Comparison of ENCODE assay signal across 13 cellular contexts in genomic region chr5:175214152-175214551, GRCh38.
DNase-seq lines count a peak whose midpoint lies in the region; ATAC-seq, FAIRE-seq and TF ChIP-seq lines count a peak whose summit lies in the region.
"Had no signal": no experiment of that assay in that cellular context is flagged by ENCODE, and none has a peak within 500 bp of the region (broad histone marks: within the 10 kb centered on the region; RNA-seq: fewer than 3 reads in every experiment).

No MANE protein-coding gene starts in this region.

- BruUV-seq in HepG2 (replicated peaks; lab: Mats Ljungman, UMichigan): no TSS peak

- H3K4me2 ChIP-seq in GM23248 (ENCODE audit: unreplicated experiment) (peak overlapping the region; percentile 15), fibroblast of lung (ENCODE audit: extremely low read depth, insufficient read depth, low read length) (no peak overlapping the region), HepG2 (ENCODE audit: low read depth, low read length) (no peak overlapping the region)

- no peak overlapping the region for H2AFZ ChIP-seq in GM23248
- no peak overlapping the region for H2AFZ ChIP-seq in fibroblast of lung (ENCODE audit: low read length)
- no peak overlapping the region for H2AFZ ChIP-seq in HepG2 (ENCODE audit: low read length)

- H3F3A ChIP-seq in GM23248 (ENCODE audit: insufficient read depth): no peaks in the 10 kb centered on the region

- no peak overlapping the region for H3K4me3 ChIP-seq in GM23248
- H3K4me3 ChIP-seq in SJCRH30: no peak overlapping the region
- H3K4me3 ChIP-seq in fibroblast of lung (replicated peaks in 1 of 4; ENCODE audit: control extremely low read depth in 1 of 4, insufficient read depth in 1 of 4, low read depth in 3 of 4, low read length in 4 of 4): no peak overlapping the region
- H3K4me3 ChIP-seq in HepG2 (replicated peaks in 1 of 3; ENCODE audit: insufficient read depth in 1 of 3, low read depth in 2 of 3, low read length in 3 of 3): no peak overlapping the region
- H3K4me3 ChIP-seq: Peyer's patch had no signal

- H3K27ac ChIP-seq in GM23248: no peak overlapping the region
- no peak overlapping the region for H3K27ac ChIP-seq in SJCRH30
- H3K27ac ChIP-seq in fibroblast of lung (ENCODE audit: insufficient read depth, low read length): no peak overlapping the region
- no peak overlapping the region for H3K27ac ChIP-seq in HepG2 (ENCODE audit: extremely low read length, insufficient read depth, low read length)
- H3K27ac ChIP-seq: Peyer's patch had no signal

- H3K9me2 ChIP-seq in GM23248 (ENCODE audit: insufficient read depth): no peaks in the 10 kb centered on the region

- H3K9ac ChIP-seq in GM23248 (no peak overlapping the region), fibroblast of lung (ENCODE audit: insufficient read depth, low read length) (no peak overlapping the region), HepG2 (ENCODE audit: insufficient read depth, low read depth, low read length) (no peak overlapping the region)

- intact Hi-C loops in HepG2 (cut with micrococcal nuclease; ENCODE audit: unreplicated experiment): no loop called here

- in situ Hi-C loops in GM23248 (cut with MboI) (no loop called here), HepG2 (cut with HindIII; ENCODE audit: extremely low pct_ligation_motif_present, low pct_unique_long_range_greater_than_20kb) (no loop called here)

- no peaks in the 10 kb centered on the region for H4K20me1 ChIP-seq in GM23248 (ENCODE audit: insufficient read depth)
- H4K20me1 ChIP-seq in fibroblast of lung (ENCODE audit: control insufficient read depth, extremely low read depth, insufficient read depth, low read length): no peaks in the 10 kb centered on the region
- no peaks in the 10 kb centered on the region for H4K20me1 ChIP-seq in HepG2 (ENCODE audit: insufficient read depth, low read length)

- H3K4me1 ChIP-seq in GM23248 (ENCODE audit: insufficient read depth) (peaks cover 4% of the 10 kb centered on the region; the same call in 1 of the 2 replicates), SJCRH30 (peaks cover 17% of the 10 kb centered on the region), fibroblast of lung (ENCODE audit: control insufficient read depth, extremely low read depth, insufficient read depth, low read length) (peaks cover 3% of the 10 kb centered on the region), HepG2 (ENCODE audit: insufficient read depth, low read length) (no peaks in the 10 kb centered on the region)
- H3K4me1 ChIP-seq: Peyer's patch had no signal

- H3K27me3 ChIP-seq in GM23248 (replicated peaks; ENCODE audit: insufficient read depth) (no peaks in the 10 kb centered on the region), SJCRH30 (no peaks in the 10 kb centered on the region), fibroblast of lung (ENCODE audit: control insufficient read depth, insufficient read depth, low read length) (no peaks in the 10 kb centered on the region), HepG2 (ENCODE audit: control insufficient read depth in 1 of 2, insufficient read depth in 2 of 2, low read length in 2 of 2) (peaks cover 2 to 11% of the 10 kb centered on the region in 2 experiments; a peak in 2 of 5 replicates)
- H3K27me3 ChIP-seq: Peyer's patch had no signal

- ATAC-seq in GM21576 (IDR thresholded peaks at IDR 0.05; ENCODE audit: unreplicated experiment) (no peak), HepG2 (no peak)

- POLR2A ChIA-PET in HepG2 (lab: Yijun Ruan, JAX): no interaction called here

- H3K9me3 ChIP-seq in GM23248 (ENCODE audit: low read depth) (no peaks in the 10 kb centered on the region), SJCRH30 (replicated peaks) (no peaks in the 10 kb centered on the region), fibroblast of lung (ENCODE audit: control insufficient read depth, insufficient read depth, low read depth, low read length) (no peaks in the 10 kb centered on the region), HepG2 (ENCODE audit: low read length) (no peaks in the 10 kb centered on the region)
- H3K9me3 ChIP-seq: Peyer's patch had no signal

- TF ChIP-seq RAD21 in HepG2 (CRISPR knock-in tag; IDR thresholded peaks at IDR 0.05): no peak

- TF ChIP-seq EP300 in HepG2 (IDR thresholded peaks at IDR 0.05; ENCODE audit: low read depth in 2 of 2, low read length in 2 of 2) (no peak), HepG2 (CRISPR knock-in tag; IDR thresholded peaks at IDR 0.05; ENCODE audit: borderline replicate concordance) (no peak)

- no peaks in the 10 kb centered on the region for H3K79me2 ChIP-seq in GM23248 (ENCODE audit: insufficient read depth)
- no peaks in the 10 kb centered on the region for H3K79me2 ChIP-seq in fibroblast of lung (ENCODE audit: control insufficient read depth, insufficient read depth, low read length)
- no peaks in the 10 kb centered on the region for H3K79me2 ChIP-seq in HepG2 (ENCODE audit: insufficient read depth, low read length)

- TF ChIP-seq POLR2A in HepG2 (IDR thresholded peaks at IDR 0.05; ENCODE audit: insufficient read depth in 1 of 2, low read depth in 2 of 2, low read length in 2 of 2): no peak

- H3K36me3 ChIP-seq in GM23248 (ENCODE audit: low read depth) (no peaks in the 10 kb centered on the region), SJCRH30 (no peaks in the 10 kb centered on the region), fibroblast of lung (ENCODE audit: control insufficient read depth, insufficient read depth, low read length) (no peaks in the 10 kb centered on the region), HepG2 (replicated peaks in 1 of 2; ENCODE audit: control insufficient read depth in 1 of 2, insufficient read depth in 2 of 2, low read length in 2 of 2) (no peaks in the 10 kb centered on the region)
- H3K36me3 ChIP-seq: Peyer's patch had no signal

- CTCF ChIA-PET in HepG2 (lab: Yijun Ruan, JAX; ENCODE audit: low intra/inter-chr PET ratio, low total read pairs): no interaction called here

- DNase-seq in GM23248 (peak; percentile 86), SJCRH30 (peak; percentile 34 to 61), fibroblast of lung (ENCODE audit: low read depth in 2 of 2) (peak; percentile 85 to 97), renal cortical epithelial cell (ENCODE audit: low read depth) (peak; percentile 77), NCI-H2107 treated with DMSO at 0.1 percent for 48 hours (lab: John Stamatoyannopoulos, UW; ENCODE audit: unreplicated experiment) (no peak), HepG2 (ENCODE audit: low spot score) (no peak), NCI-H2227 treated with DMSO at 0.1 percent for 48 hours (lab: John Stamatoyannopoulos, UW) (no peak)
- DNase-seq: activated T-cell treated with anti-CD3 and anti-CD28 coated beads, Interleukin-2, amount 50 U/mL, for 24 hours; cerebellar nuclear complex; DMS53; NCI-H2107; Peyer's patch had no signal

- TF ChIP-seq CTCF in fibroblast of lung (conservative IDR thresholded peaks at IDR 0.05 in 1 of 2, IDR thresholded peaks at IDR 0.05 in 1 of 2; ENCODE audit: low read depth in 1 of 2, low read length in 2 of 2): no peak
- no peak for TF ChIP-seq CTCF in HepG2 (CRISPR knock-in tag; IDR thresholded peaks at IDR 0.05)

- WGBS in GM23248 (ENCODE audit: low coverage in 1 of 2, low lambda C conversion rate in 2 of 2, missing lambda C conversion rate in 2 of 2), 2 experiments: 0% methylated on average over 2 of the region's 2 CpGs
- WGBS in HepG2 (ENCODE audit: low lambda C conversion rate): 0% methylated on average over 2 of the region's 2 CpGs

- no peak for FAIRE-seq in HepG2 (lab: Jason Lieb, UNC)

TF ChIP-seq in HepG2, 621 proteins besides CTCF, POLR2A, EP300 and RAD21 (continues in another document):
- TF ChIP-seq, protein P1, sequence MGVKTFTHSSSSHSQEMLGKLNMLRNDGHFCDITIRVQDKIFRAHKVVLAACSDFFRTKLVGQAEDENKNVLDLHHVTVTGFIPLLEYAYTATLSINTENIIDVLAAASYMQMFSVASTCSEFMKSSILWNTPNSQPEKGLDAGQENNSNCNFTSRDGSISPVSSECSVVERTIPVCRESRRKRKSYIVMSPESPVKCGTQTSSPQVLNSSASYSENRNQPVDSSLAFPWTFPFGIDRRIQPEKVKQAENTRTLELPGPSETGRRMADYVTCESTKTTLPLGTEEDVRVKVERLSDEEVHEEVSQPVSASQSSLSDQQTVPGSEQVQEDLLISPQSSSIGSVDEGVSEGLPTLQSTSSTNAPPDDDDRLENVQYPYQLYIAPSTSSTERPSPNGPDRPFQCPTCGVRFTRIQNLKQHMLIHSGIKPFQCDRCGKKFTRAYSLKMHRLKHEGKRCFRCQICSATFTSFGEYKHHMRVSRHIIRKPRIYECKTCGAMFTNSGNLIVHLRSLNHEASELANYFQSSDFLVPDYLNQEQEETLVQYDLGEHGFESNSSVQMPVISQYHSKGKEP (CRISPR knock-in tag; IDR thresholded peaks at IDR 0.05): no peak
- no peak for TF ChIP-seq MAFG (CRISPR knock-in tag; IDR thresholded peaks at IDR 0.05)

Comparison
In these comparisons a context has a peak if more than half of its experiments do, and no peak if none do; other contexts are left out.
1. DNase-seq: peak in GM23248 (single experiment), SJCRH30 (2 of 2), fibroblast of lung (2 of 2) and renal cortical epithelial cell (single experiment); none in NCI-H2107 treated with DMSO at 0.1 percent for 48 hours (single experiment), HepG2 (single experiment) and NCI-H2227 treated with DMSO at 0.1 percent for 48 hours (single experiment).